9 cellular contexts compared by ENCODE assay signal in genomic region chr11:60974316-60974715, GRCh38. TPM values are rescaled to one million over a fixed set of nuclear protein-coding genes. Genes with fewer than 3 reads are reported as not detected.
DNase-seq lines count a peak whose midpoint lies in the region; ATAC-seq and TF ChIP-seq lines count a peak whose summit lies in the region.
"Not testable (repeated sequence)": the region's sequence is repeated elsewhere in the genome, so short reads cannot be mapped to it uniquely, and the experiment has no call there.
"Had no signal": no experiment of that assay in that cellular context is flagged by ENCODE, and none has a peak within 500 bp of the region (broad histone marks: within the 10 kb centered on the region; RNA-seq: fewer than 3 reads in every experiment).

No MANE protein-coding gene starts in this region.

- not testable (repeated sequence) for TF ChIP-seq POLR2A in Peyer's patch (IDR thresholded peaks at IDR 0.05)

- not testable (repeated sequence) for H3K4me1 ChIP-seq in Peyer's patch

- H3K27me3 ChIP-seq in Peyer's patch = not testable (repeated sequence)

- intact Hi-C loops in activated CD4-positive, alpha-beta T cell treated with anti-CD3 and anti-CD28 coated beads, Interleukin-2, amount 10 ng/mL, durations not matched to agents 24 days and 14 days (cut with micrococcal nuclease) = loop anchor here (1.0 kb wide), 1 partner anchor 12 kb away; no protein-coding TSS in a partner anchor

- not testable (repeated sequence) for H3K9me3 ChIP-seq in Peyer's patch

- H3K27ac ChIP-seq in Peyer's patch = peak overlapping the region; percentile 30 to 73 (median 58)

- peak overlapping the region; percentile 93 for H3K4me3 Mint-ChIP-seq in activated CD4-positive, alpha-beta T cell treated with anti-CD3 and anti-CD28 coated beads, Interleukin-2, amount 10 ng/mL, durations not matched to agents 24 days and 14 days
- peak overlapping the region; percentile 96 for H3K4me3 Mint-ChIP-seq in activated T-cell treated with anti-CD3 and anti-CD28 coated beads, Interleukin-2, amount 50 U/mL, for 4 hours
- H3K4me3 Mint-ChIP-seq in activated naive CD8-positive, alpha-beta T cell = peak overlapping the region; percentile 97
- peak overlapping the region in 4 of 5 donors; percentile 17 to 95 (median 63) for H3K4me3 Mint-ChIP-seq in immature natural killer cell
- H3K4me3 Mint-ChIP-seq in neural crest cell; stimulated activated naive B cell treated with anti-CD40 and anti-IgM and Interleukin-4, amounts not matched to agents 10 μg/mL and 1 μg/mL and 100 μg/mL, for 72 hours: not testable (repeated sequence)

- peak overlapping the region in 3 of 4 donors; percentile 5 to 43 (median 40) for H3K4me3 ChIP-seq in Peyer's patch

- ATAC-seq in activated T-cell treated with anti-CD3 and anti-CD28 coated beads, Interleukin-2, amount 50 U/mL, for 4 hours; stimulated activated naive B cell treated with anti-CD40 and anti-IgM and Interleukin-4, amounts not matched to agents 10 μg/mL and 1 μg/mL and 100 μg/mL, for 72 hours (replicated peaks): not testable (repeated sequence)

- H3K27me3 Mint-ChIP-seq in activated CD4-positive, alpha-beta T cell treated with anti-CD3 and anti-CD28 coated beads, Interleukin-2, amount 10 ng/mL, durations not matched to agents 24 days and 14 days; activated T-cell treated with anti-CD3 and anti-CD28 coated beads, Interleukin-2, amount 50 U/mL, for 4 hours (ENCODE audit: low read depth); activated naive CD8-positive, alpha-beta T cell; immature natural killer cell (ENCODE audit: low read depth in 3 of 3); neural crest cell (ENCODE audit: low read depth); stimulated activated naive B cell treated with anti-CD40 and anti-IgM and Interleukin-4, amounts not matched to agents 10 μg/mL and 1 μg/mL and 100 μg/mL, for 72 hours: not testable (repeated sequence)

- peaks cover 55% of the 10 kb centered on the region for H3K4me1 Mint-ChIP-seq in activated CD4-positive, alpha-beta T cell treated with anti-CD3 and anti-CD28 coated beads, Interleukin-2, amount 10 ng/mL, durations not matched to agents 24 days and 14 days
- peaks cover 58% of the 10 kb centered on the region for H3K4me1 Mint-ChIP-seq in activated T-cell treated with anti-CD3 and anti-CD28 coated beads, Interleukin-2, amount 50 U/mL, for 4 hours (ENCODE audit: low read depth)
- H3K4me1 Mint-ChIP-seq in activated naive CD8-positive, alpha-beta T cell (ENCODE audit: low read depth) = peaks cover 58% of the 10 kb centered on the region
- H3K4me1 Mint-ChIP-seq in immature natural killer cell = peaks cover 74 to 87% of the 10 kb centered on the region in 2 donors
- peaks cover 27% of the 10 kb centered on the region for H3K4me1 Mint-ChIP-seq in neural crest cell
- peaks cover 49 to 59% of the 10 kb centered on the region in 2 donors for H3K4me1 Mint-ChIP-seq in stimulated activated naive B cell treated with anti-CD40 and anti-IgM and Interleukin-4, amounts not matched to agents 10 μg/mL and 1 μg/mL and 100 μg/mL, for 72 hours

- not testable (repeated sequence) for TF ChIP-seq CTCF in Peyer's patch (IDR thresholded peaks at IDR 0.05); neural crest cell (conservative IDR thresholded peaks at IDR 0.05)

- H3K36me3 ChIP-seq in Peyer's patch = not testable (repeated sequence)

- not testable (repeated sequence) for H3K9me3 Mint-ChIP-seq in activated CD4-positive, alpha-beta T cell treated with anti-CD3 and anti-CD28 coated beads, Interleukin-2, amount 10 ng/mL, durations not matched to agents 24 days and 14 days; activated T-cell treated with anti-CD3 and anti-CD28 coated beads, Interleukin-2, amount 50 U/mL, for 4 hours; activated naive CD8-positive, alpha-beta T cell (ENCODE audit: low read depth); immature natural killer cell; neural crest cell; stimulated activated naive B cell treated with anti-CD40 and anti-IgM and Interleukin-4, amounts not matched to agents 10 μg/mL and 1 μg/mL and 100 μg/mL, for 72 hours

- peak overlapping the region; percentile 99 for H3K27ac Mint-ChIP-seq in activated CD4-positive, alpha-beta T cell treated with anti-CD3 and anti-CD28 coated beads, Interleukin-2, amount 10 ng/mL, durations not matched to agents 24 days and 14 days
- peak overlapping the region; percentile 97 for H3K27ac Mint-ChIP-seq in activated naive CD8-positive, alpha-beta T cell
- H3K27ac Mint-ChIP-seq in immature natural killer cell (peak overlapping the region in 4 of 6 donors; percentile 10 to 83 (median 68)), neural crest cell (ENCODE audit: unreplicated experiment) (peak overlapping the region; percentile 99)
- peak overlapping the region; percentile 31 for H3K27ac Mint-ChIP-seq in stimulated activated naive B cell treated with anti-CD40 and anti-IgM and Interleukin-4, amounts not matched to agents 10 μg/mL and 1 μg/mL and 100 μg/mL, for 72 hours

- not testable (repeated sequence) for DNase-seq in Peyer's patch; activated T-cell treated with anti-CD3 and anti-CD28 coated beads, Interleukin-2, amount 50 U/mL, for 4 hours; immature natural killer cell; neural crest cell (ENCODE audit: low read depth, low spot score); stimulated activated naive B cell treated with anti-CD40 and anti-IgM and Interleukin-4, amounts not matched to agents 10 μg/mL and 1 μg/mL and 100 μg/mL, for 72 hours
- peak; percentile 73 for DNase-seq in activated CD4-positive, alpha-beta T cell treated with anti-CD3 and anti-CD28 coated beads, Interleukin-2, amount 10 ng/mL, durations not matched to agents 24 days and 14 days

- peaks cover 59% of the 10 kb centered on the region for H3K36me3 Mint-ChIP-seq in activated CD4-positive, alpha-beta T cell treated with anti-CD3 and anti-CD28 coated beads, Interleukin-2, amount 10 ng/mL, durations not matched to agents 24 days and 14 days (ENCODE audit: low read depth)
- peaks cover 54% of the 10 kb centered on the region for H3K36me3 Mint-ChIP-seq in activated T-cell treated with anti-CD3 and anti-CD28 coated beads, Interleukin-2, amount 50 U/mL, for 4 hours (ENCODE audit: insufficient read depth)
- peaks cover 21% of the 10 kb centered on the region for H3K36me3 Mint-ChIP-seq in activated naive CD8-positive, alpha-beta T cell
- H3K36me3 Mint-ChIP-seq in immature natural killer cell; neural crest cell (ENCODE audit: low read depth); stimulated activated naive B cell treated with anti-CD40 and anti-IgM and Interleukin-4, amounts not matched to agents 10 μg/mL and 1 μg/mL and 100 μg/mL, for 72 hours: not testable (repeated sequence)

RNA-seq across cellular contexts. Expression of gene CD6, which starts 2.8 kb away (rescaled TPM):
- total RNA-seq in Peyer's patch = 10 to 100 TPM in 1 of 4 donors, 1 to 10 TPM in 3; 3.3 to 15.7 (median 4.7) TPM
- 416 and 421 TPM in 2 replicates for total RNA-seq in activated CD4-positive, alpha-beta T cell treated with anti-CD3 and anti-CD28 coated beads, Interleukin-2, amount 10 ng/mL, durations not matched to agents 24 days and 14 days
- 100 to 1,000 TPM; 638 to 711 (median 642) TPM for total RNA-seq in activated T-cell treated with anti-CD3 and anti-CD28 coated beads, Interleukin-2, amount 50 U/mL, for 4 hours
- polyA plus RNA-seq in immature natural killer cell = 10 to 100 TPM; 17.3 to 47.3 (median 19.1) TPM
- 0.30 and 0.39 TPM in 2 replicates for total RNA-seq in neural crest cell
- polyA plus RNA-seq: AG04450, GM23338 had no signal

RNA-seq across cellular contexts. Expression of gene SLC15A3, which starts 22.3 kb away (rescaled TPM):
- 10 to 100 TPM in 1 of 4 donors, 1 to 10 TPM in 3; 3.7 to 61.9 (median 8.8) TPM for total RNA-seq in Peyer's patch
- 3.0 and 4.0 TPM in 2 replicates for total RNA-seq in activated CD4-positive, alpha-beta T cell treated with anti-CD3 and anti-CD28 coated beads, Interleukin-2, amount 10 ng/mL, durations not matched to agents 24 days and 14 days
- total RNA-seq in activated T-cell treated with anti-CD3 and anti-CD28 coated beads, Interleukin-2, amount 50 U/mL, for 4 hours = 1 to 10 TPM; 3.8 to 6.1 (median 5.5) TPM
- polyA plus RNA-seq in immature natural killer cell = under 1 TPM in 2 of 3 donors, not detected in 1; 0.41 to 0.43 TPM
- 7.4 and 10.4 TPM in 2 replicates for total RNA-seq in neural crest cell

RNA-seq across cellular contexts. Expression of gene TMEM132A, which starts 50.1 kb away (rescaled TPM):
- total RNA-seq in Peyer's patch (10 to 100 TPM in 1 of 4 donors, 1 to 10 TPM in 3; 1.6 to 28.9 (median 4.0) TPM), neural crest cell (195 and 216 TPM in 2 replicates)
- total RNA-seq in activated CD4-positive, alpha-beta T cell treated with anti-CD3 and anti-CD28 coated beads, Interleukin-2, amount 10 ng/mL, durations not matched to agents 24 days and 14 days = 2.3 and 3.5 TPM in 2 replicates
- 1 to 10 TPM in 2 of 3 donors, under 1 TPM in 1; 0.84 to 1.4 (median 1.4) TPM for total RNA-seq in activated T-cell treated with anti-CD3 and anti-CD28 coated beads, Interleukin-2, amount 50 U/mL, for 4 hours
- polyA plus RNA-seq in immature natural killer cell = not detected

Comparison
In these comparisons a context has a peak if more than half of its experiments do, and no peak if none do; other contexts are left out.
1. H3K27ac Mint-ChIP-seq: peak in every context shown above with its lines; median percentile 99 in activated CD4-positive, alpha-beta T cell treated with anti-CD3 and anti-CD28 coated beads, Interleukin-2, amount 10 ng/mL, durations not matched to agents 24 days and 14 days; 99 in neural crest cell; 97 in activated naive CD8-positive, alpha-beta T cell; 68 in immature natural killer cell; 31 in stimulated activated naive B cell treated with anti-CD40 and anti-IgM and Interleukin-4, amounts not matched to agents 10 μg/mL and 1 μg/mL and 100 μg/mL, for 72 hours.
2. RNA of gene CD6, which starts 2.8 kb away (total RNA-seq): 638 to 711 TPM in activated T-cell treated with anti-CD3 and anti-CD28 coated beads, Interleukin-2, amount 50 U/mL, for 4 hours and 416 to 421 TPM in activated CD4-positive, alpha-beta T cell treated with anti-CD3 and anti-CD28 coated beads, Interleukin-2, amount 10 ng/mL, durations not matched to agents 24 days and 14 days; 3.3 to 15.7 TPM in Peyer's patch and 0.30 to 0.39 TPM in neural crest cell; every median in the first group is over 10 times any median in the second.